Comparison of ENCODE assay signal across 1 cellular context in genomic region chr2:62653582-62654422, GRCh38.
TF ChIP-seq lines count a peak whose summit lies in the region.

No MANE protein-coding gene starts in this region.

TF ChIP-seq in HepG2, 621 proteins besides CTCF, POLR2A, EP300 and RAD21 (continued from another document and continues in another):
- TF ChIP-seq SNAPC4 (CRISPR knock-in tag; IDR thresholded peaks at IDR 0.05) (no peak), PCBP1 (IDR thresholded peaks at IDR 0.05; ENCODE audit: borderline replicate concordance, low read depth, low read length) (no peak), ZHX1 (CRISPR knock-in tag; IDR thresholded peaks at IDR 0.05; ENCODE audit: low read depth) (no peak), ZNF747 (CRISPR knock-in tag; IDR thresholded peaks at IDR 0.05; ENCODE audit: borderline replicate concordance) (peak; percentile 57; the same call in 1 of the 2 replicates), CCAR2 (optimal IDR thresholded peaks at IDR 0.05; ENCODE audit: low read depth, low read length) (no peak), ZNF10 (CRISPR knock-in tag; IDR thresholded peaks at IDR 0.05; ENCODE audit: borderline replicate concordance, low read depth) (no peak), HNRNPL (IDR thresholded peaks at IDR 0.05; ENCODE audit: low read depth, low read length) (no peak), ZFP36L2 (CRISPR knock-in tag; IDR thresholded peaks at IDR 0.05) (no peak), IKZF4 (CRISPR knock-in tag; IDR thresholded peaks at IDR 0.05; ENCODE audit: borderline replicate concordance, low read depth, not compliant biosample characterization) (no peak), ISL2 (CRISPR knock-in tag; IDR thresholded peaks at IDR 0.05) (peak; percentile 91), ZBTB39 (CRISPR knock-in tag; IDR thresholded peaks at IDR 0.05) (no peak), KDM5B (CRISPR knock-in tag; IDR thresholded peaks at IDR 0.05; ENCODE audit: borderline replicate concordance) (no peak), ZNF264 (CRISPR knock-in tag; IDR thresholded peaks at IDR 0.05) (peak; percentile 55; the same call in 1 of the 2 replicates), CENPT (CRISPR knock-in tag; IDR thresholded peaks at IDR 0.05; ENCODE audit: low read depth) (no peak), SRSF9 (IDR thresholded peaks at IDR 0.05; ENCODE audit: borderline replicate concordance, insufficient read depth, low read depth, low read length, poor library complexity, severe bottlenecking) (no peak), BORCS8-MEF2B (CRISPR knock-in tag; IDR thresholded peaks at IDR 0.05) (no peak), ZNF562 (CRISPR knock-in tag; IDR thresholded peaks at IDR 0.05; ENCODE audit: borderline replicate concordance) (no peak), ZUFSP (CRISPR knock-in tag; IDR thresholded peaks at IDR 0.05; ENCODE audit: borderline replicate concordance) (no peak), ZNF850 (CRISPR knock-in tag; conservative IDR thresholded peaks at IDR 0.05) (no peak), ATF7-NPFF (CRISPR knock-in tag; IDR thresholded peaks at IDR 0.05; ENCODE audit: low read depth) (0 out of 2 replicates have a peak, but pooled peaks have one; percentile 26), ZNF512 (CRISPR knock-in tag; IDR thresholded peaks at IDR 0.05) (no peak), ATF2 (CRISPR knock-in tag; IDR thresholded peaks at IDR 0.05) (peak; percentile 75), FOSL2 (CRISPR knock-in tag; IDR thresholded peaks at IDR 0.05) (peak; percentile 84), ZNF329 (CRISPR knock-in tag; IDR thresholded peaks at IDR 0.05; ENCODE audit: low read depth) (no peak), KIAA2018 (CRISPR knock-in tag; IDR thresholded peaks at IDR 0.05; ENCODE audit: borderline replicate concordance) (no peak), SETDB1 (CRISPR knock-in tag; IDR thresholded peaks at IDR 0.05; ENCODE audit: borderline replicate concordance) (no peak), TBX3 (IDR thresholded peaks at IDR 0.05; ENCODE audit: borderline replicate concordance) (0 out of 2 replicates have a peak, but pooled peaks have one; percentile 32), HCFC1 (IDR thresholded peaks at IDR 0.05; ENCODE audit: low read depth, low read length) (no peak), AGO1 (IDR thresholded peaks at IDR 0.05; ENCODE audit: low read depth, low read length, poor library complexity, severe bottlenecking) (no peak)
